In genomic region chr20:57567471-57568079, GRCh38 we compare ENCODE assay signal across 20 cellular contexts. TPM values are rescaled to one million over a fixed set of nuclear protein-coding genes. Genes with fewer than 3 reads are reported as not detected.
"Had no signal": no experiment of that assay in that cellular context is flagged by ENCODE, and none has a peak within 500 bp of the region (broad histone marks: within the 10 kb centered on the region; RNA-seq: fewer than 3 reads in every experiment).

No MANE protein-coding gene starts in this region.

- FAIRE-seq: keratinocyte had no signal

- H3K4me3 ChIP-seq: esophagus muscularis mucosa, sigmoid colon, skin epidermis, suprapubic skin, thyroid gland, upper lobe of left lung, uterus had no signal

- H3K27me3 ChIP-seq: thyroid gland, upper lobe of left lung, uterus had no signal

- H3K27ac ChIP-seq: epithelial cell of prostate, esophagus muscularis mucosa, sigmoid colon, skin epidermis, suprapubic skin, thyroid gland, upper lobe of left lung, uterus had no signal

- DNase-seq: effector memory CD8-positive, alpha-beta T cell; foreskin fibroblast; immature natural killer cell; left ventricle myocardium superior; mammary epithelial cell; naive B cell; sigmoid colon; stimulated activated CD4-positive, alpha-beta T cell treated with anti-CD3 and anti-CD28 coated beads, Interleukin-2, amount 100 ng/mL, for 48 hours; stimulated activated naive CD4-positive, alpha-beta T cell treated with Interleukin-2 at 50 U/mL for 16 hours; thyroid gland; upper lobe of left lung; uterus had no signal

- H3K9me3 ChIP-seq: esophagus muscularis mucosa, sigmoid colon, suprapubic skin, thyroid gland, upper lobe of left lung, uterus had no signal

- ATAC-seq: effector memory CD8-positive, alpha-beta T cell; left ventricle myocardium superior had no signal

- H3K4me1 ChIP-seq: esophagus muscularis mucosa, sigmoid colon, suprapubic skin, upper lobe of left lung, uterus had no signal

- H3K36me3 ChIP-seq: esophagus muscularis mucosa, sigmoid colon, suprapubic skin, thyroid gland, upper lobe of left lung, uterus had no signal

RNA-seq across cellular contexts. Expression of gene PCK1, which starts 6.7 kb away (rescaled TPM):
- total RNA-seq: mammary epithelial cell, mesothelial cell of epicardium, pulmonary artery endothelial cell had no signal
- polyA plus RNA-seq: immature natural killer cell, keratinocyte, mammary epithelial cell had no signal

RNA-seq across cellular contexts. Expression of gene CTCFL, which starts 42.6 kb away (rescaled TPM):
- total RNA-seq: esophagus muscularis mucosa, left ventricle myocardium superior, mammary epithelial cell, omental fat pad, pulmonary artery endothelial cell, suprapubic skin had no signal
- polyA plus RNA-seq: immature natural killer cell, keratinocyte, mammary epithelial cell, sigmoid colon had no signal

RNA-seq across cellular contexts. Expression of gene ZBP1, which starts 52.7 kb away (rescaled TPM):
- total RNA-seq: mammary epithelial cell, mesothelial cell of epicardium, pulmonary artery endothelial cell had no signal
- polyA plus RNA-seq: mammary epithelial cell had no signal
